18 cellular contexts compared by ENCODE assay signal in the genomic region with DNA sequence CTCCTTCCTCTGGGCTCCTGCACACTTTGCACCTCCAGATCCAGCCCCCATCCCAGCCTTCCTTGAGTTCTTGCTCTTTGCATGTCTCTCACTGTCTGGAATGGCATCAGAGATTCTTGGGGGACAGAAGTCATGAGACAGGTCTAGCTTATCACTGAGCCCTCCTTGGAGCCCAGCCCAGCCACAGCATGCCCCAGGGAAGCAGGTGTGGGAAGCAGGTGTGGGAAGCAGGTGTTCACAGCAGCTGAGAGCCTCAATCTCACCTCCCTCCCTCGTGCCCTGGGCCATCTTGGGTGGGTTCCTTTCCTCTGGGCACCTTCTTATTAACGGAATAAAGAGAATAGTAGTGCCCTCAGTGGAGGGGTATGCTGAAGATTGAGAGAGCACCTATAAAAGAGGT. TPM values are rescaled to one million over a fixed set of nuclear protein-coding genes. Genes with fewer than 3 reads are reported as not detected.
DNase-seq lines count a peak whose midpoint lies in the region; TF ChIP-seq lines count a peak whose summit lies in the region.
"Had no signal": no experiment of that assay in that cellular context is flagged by ENCODE, and none has a peak within 500 bp of the region (broad histone marks: within the 10 kb centered on the region; RNA-seq: fewer than 3 reads in every experiment).

No MANE protein-coding gene starts in this region.

- H3K27me3 ChIP-seq in Caco-2 (replicated peaks; ENCODE audit: control insufficient read depth, insufficient read depth, low read length) (no peaks in the 10 kb centered on the region), colonic mucosa (no peaks in the 10 kb centered on the region), GM23248 (replicated peaks; ENCODE audit: insufficient read depth) (no peaks in the 10 kb centered on the region)
- H3K27me3 ChIP-seq: BLaER1 treated with 17β-estradiol and CSF1 and Interleukin-3, amounts not matched to agents 10 nM and 100 nM had no signal

- H4K20me1 ChIP-seq in GM23248 (ENCODE audit: insufficient read depth): no peaks in the 10 kb centered on the region
- H4K20me1 ChIP-seq: BLaER1 treated with 17β-estradiol and CSF1 and Interleukin-3, amounts not matched to agents 10 nM and 100 nM had no signal

- H3K27ac Mint-ChIP-seq in Caco-2 (ENCODE audit: unreplicated experiment) (peak overlapping the region; percentile 1), neural crest cell (ENCODE audit: unreplicated experiment) (peak overlapping the region; percentile 40)

- H3K4me3 ChIP-seq in Caco-2 (ENCODE audit: low read depth, low read length): no peak overlapping the region
- no peak overlapping the region for H3K4me3 ChIP-seq in colonic mucosa
- H3K4me3 ChIP-seq in GM23248: no peak overlapping the region
- H3K4me3 ChIP-seq: BLaER1 treated with 17β-estradiol and CSF1 and Interleukin-3, amounts not matched to agents 10 nM and 100 nM; HAP-1 had no signal

- no peaks in the 10 kb centered on the region for H3K79me2 ChIP-seq in GM23248 (ENCODE audit: insufficient read depth)

- POLR2A ChIA-PET in Caco-2 (lab: Charles Lee): no interaction called here

- peak; percentile 60 for DNase-seq in NCI-H146 (lab: John Stamatoyannopoulos, UW)
- no peak for DNase-seq in NCI-H146 treated with DMSO at 0.1 percent for 48 hours (lab: John Stamatoyannopoulos, UW; ENCODE audit: unreplicated experiment)
- no peak for DNase-seq in Caco-2
- DNase-seq in colonic mucosa: peak; percentile 73
- DNase-seq in neural crest cell (ENCODE audit: low read depth, low spot score): no peak
- no peak for DNase-seq in DMS114 treated with DMSO at 0.1 percent for 48 hours (lab: John Stamatoyannopoulos, UW; ENCODE audit: unreplicated experiment)
- no peak for DNase-seq in effector CD8-positive, alpha-beta T cell (lab: John Stamatoyannopoulos, UW)
- no peak for DNase-seq in GM23248
- DNase-seq: 8988T, Kasumi-1, NCI-H1436, NCI-H2107, NCI-H524, PC-3, SK-N-SH had no signal

- 74 to 78% methylated on average over 2 of the region's 2 CpGs for WGBS in GM23248 (ENCODE audit: low coverage in 1 of 2, low lambda C conversion rate in 2 of 2, missing lambda C conversion rate in 2 of 2), 2 experiments

- no peak overlapping the region for H3K4me2 ChIP-seq in GM23248 (ENCODE audit: unreplicated experiment)
- H3K4me2 ChIP-seq: SK-N-SH had no signal

- no peak overlapping the region for H2AFZ ChIP-seq in GM23248

- H3K4me1 ChIP-seq in Caco-2 (peaks cover 19% of the 10 kb centered on the region), colonic mucosa (peaks cover 6% of the 10 kb centered on the region), GM23248 (ENCODE audit: insufficient read depth) (peaks cover 12% of the 10 kb centered on the region)
- H3K4me1 ChIP-seq: HAP-1 had no signal

- H3K4me1 Mint-ChIP-seq in Caco-2 (ENCODE audit: low read depth, unreplicated experiment): peaks cover 22% of the 10 kb centered on the region
- H3K4me1 Mint-ChIP-seq in neural crest cell: no peaks in the 10 kb centered on the region

- H3K9me3 Mint-ChIP-seq in Caco-2 (ENCODE audit: unreplicated experiment) (no peaks in the 10 kb centered on the region), neural crest cell (no peaks in the 10 kb centered on the region)

- BruUV-seq in Caco-2 (replicated peaks; lab: Mats Ljungman, UMichigan): no TSS peak

- in situ Hi-C loops in GM23248 (cut with MboI): loop anchor here (25.0 kb wide), 1 partner anchor 380 kb away; no protein-coding TSS in a partner anchor

- H3K27ac ChIP-seq in colonic mucosa: peak overlapping the region; percentile 75
- no peak overlapping the region for H3K27ac ChIP-seq in GM23248
- H3K27ac ChIP-seq: BLaER1 treated with 17β-estradiol and CSF1 and Interleukin-3, amounts not matched to agents 10 nM and 100 nM had no signal

- TF ChIP-seq CTCF in Caco-2 (IDR thresholded peaks at IDR 0.05; ENCODE audit: insufficient read depth in 1 of 2, low read depth in 1 of 2, low read length in 1 of 2, severe bottlenecking in 1 of 2, unreplicated experiment in 1 of 2) (no peak), colonic mucosa (IDR thresholded peaks at IDR 0.05) (no peak), neural crest cell (conservative IDR thresholded peaks at IDR 0.05) (no peak)

- peaks cover 2% of the 10 kb centered on the region for H3K36me3 Mint-ChIP-seq in Caco-2 (ENCODE audit: insufficient read depth, unreplicated experiment)
- H3K36me3 Mint-ChIP-seq in neural crest cell (ENCODE audit: low read depth): no peaks in the 10 kb centered on the region

- H3K27me3 Mint-ChIP-seq in Caco-2 (ENCODE audit: insufficient read depth, unreplicated experiment): no peaks in the 10 kb centered on the region
- peaks cover 2% of the 10 kb centered on the region for H3K27me3 Mint-ChIP-seq in neural crest cell (ENCODE audit: low read depth)

- H3K36me3 ChIP-seq in Caco-2 (ENCODE audit: control insufficient read depth, insufficient read depth, low read length): no peaks in the 10 kb centered on the region
- no peaks in the 10 kb centered on the region for H3K36me3 ChIP-seq in colonic mucosa
- no peaks in the 10 kb centered on the region for H3K36me3 ChIP-seq in GM23248 (ENCODE audit: low read depth)
- H3K36me3 ChIP-seq: BLaER1 treated with 17β-estradiol and CSF1 and Interleukin-3, amounts not matched to agents 10 nM and 100 nM; HAP-1 had no signal

- H3F3A ChIP-seq in GM23248 (ENCODE audit: insufficient read depth): peaks cover 10% of the 10 kb centered on the region

- H3K9me3 ChIP-seq in Caco-2 (no peaks in the 10 kb centered on the region), colonic mucosa (no peaks in the 10 kb centered on the region), GM23248 (ENCODE audit: low read depth) (no peaks in the 10 kb centered on the region)
- H3K9me3 ChIP-seq: BLaER1 treated with 17β-estradiol and CSF1 and Interleukin-3, amounts not matched to agents 10 nM and 100 nM; HAP-1; SK-N-SH had no signal

- no peaks in the 10 kb centered on the region for H3K9me2 ChIP-seq in GM23248 (ENCODE audit: insufficient read depth)
- H3K9me2 ChIP-seq: SK-N-SH had no signal

- no peak overlapping the region for H3K4me3 Mint-ChIP-seq in Caco-2 (ENCODE audit: unreplicated experiment)
- H3K4me3 Mint-ChIP-seq in neural crest cell: no peak overlapping the region

- CTCF ChIA-PET in Caco-2 (lab: Charles Lee): interaction anchor here (0.7 to 1.2 kb wide), 2 partner anchors 42 to 55 kb away, joined by 3 read pairs; no protein-coding TSS in a partner anchor

- intact Hi-C loops in Caco-2 (cut with micrococcal nuclease; ENCODE audit: unreplicated experiment) (loop anchor here (5.0 to 10.0 kb wide), 3 partner anchors 40 to 382 kb away; no protein-coding TSS in a partner anchor), colonic mucosa (cut with DNase I) (loop anchor here (2.0 to 10.0 kb wide), 2 partner anchors 86 to 218 kb away; no protein-coding TSS in a partner anchor)

- H3K9ac ChIP-seq in colonic mucosa (ENCODE audit: low read depth in 2 of 2, low read length in 2 of 2) (peak overlapping the region in 1 of 2 donors; percentile 36), GM23248 (no peak overlapping the region)
- H3K9ac ChIP-seq: SK-N-SH had no signal

RNA-seq across cellular contexts. Expression of gene SLC6A7, which starts 27.2 kb away (rescaled TPM):
- total RNA-seq in Caco-2 (2022) (not detected in 2 replicates), colonic mucosa (10 to 100 TPM in 1 of 2 donors, 1 to 10 TPM in 1; 5.0 to 24.9 TPM), neural crest cell (not detected in 2 replicates)
- not detected in 2 replicates for total RNA-seq in GM23248 (2014; rRNA removed; shearing (Covaris generic))
- polyA plus RNA-seq in GM23248 (2016; fragmentation: Nextera tagmentation; extraction: Ambion mirVana): not detected in 2 replicates
- total RNA-seq: Right ventricle myocardium inferior had no signal
- polyA plus RNA-seq: SK-N-SH had no signal

RNA-seq across cellular contexts. Expression of gene CDX1, which starts 50.5 kb away (rescaled TPM):
- total RNA-seq in Caco-2 (2022) (0.29 and 0.65 TPM in 2 replicates), colonic mucosa (100 to 1,000 TPM; 299 to 498 TPM), neural crest cell (not detected in 2 replicates)
- not detected in 2 replicates for total RNA-seq in GM23248 (2014; rRNA removed; shearing (Covaris generic))
- 0.19 TPM in 1 of 2 replicates, not detected in the other for polyA plus RNA-seq in GM23248 (2016; fragmentation: Nextera tagmentation; extraction: Ambion mirVana)
- total RNA-seq: PC-3, Right ventricle myocardium inferior had no signal

Comparison
In these comparisons a context has a peak if more than half of its experiments do, and no peak if none do; other contexts are left out.
1. DNase-seq: peak in NCI-H146 (single experiment) and colonic mucosa (single experiment); none in NCI-H146 treated with DMSO at 0.1 percent for 48 hours (single experiment), Caco-2 (0 of 2), neural crest cell (single experiment), DMS114 treated with DMSO at 0.1 percent for 48 hours (single experiment), effector CD8-positive, alpha-beta T cell (single experiment) and GM23248 (single experiment).
2. RNA of gene CDX1, which starts 50.5 kb away (total RNA-seq): 299 to 498 TPM in colonic mucosa; 0.29 to 0.65 TPM in Caco-2, not detected in neural crest cell and not detected in GM23248; every median in the first group is over 100 times any median in the second.